In the genomic region with DNA sequence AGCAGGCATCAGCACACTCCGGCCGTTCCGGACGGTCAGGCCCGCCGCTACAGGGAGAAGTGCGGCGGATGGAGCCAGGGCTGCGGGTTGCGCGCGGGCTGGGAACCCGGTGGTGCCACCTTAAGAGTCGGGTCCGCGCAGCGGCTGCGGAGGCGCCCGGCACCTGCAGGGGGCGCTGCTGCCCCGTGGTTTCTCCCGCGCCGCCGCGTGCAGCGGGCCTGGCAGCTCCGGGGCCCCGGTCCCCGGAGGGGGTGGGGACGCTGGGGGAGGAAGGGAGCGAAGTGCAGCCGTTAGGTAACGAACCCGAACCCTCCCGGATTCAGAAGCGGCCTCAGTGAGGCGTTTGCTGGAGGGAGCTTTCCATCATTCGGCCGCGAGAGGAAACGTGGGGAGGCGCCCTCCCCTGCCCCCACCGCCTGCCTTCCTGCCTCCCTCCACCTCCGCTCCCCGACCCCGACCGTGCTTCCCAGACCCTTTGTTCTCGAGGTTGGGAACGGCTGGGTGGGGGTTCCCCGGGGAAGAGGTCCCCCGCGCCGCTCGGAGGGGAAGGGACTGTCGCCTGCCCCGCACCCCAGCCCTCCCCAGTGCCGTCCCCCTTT, we compare ENCODE assay signal across 8 cellular contexts. TPM values are rescaled to one million over a fixed set of nuclear protein-coding genes. Genes with fewer than 3 reads are reported as not detected.
A peak's percentile ranks its signal among the peaks of the same experiment; 100 is the strongest.
DNase-seq lines count a peak whose midpoint lies in the region; ATAC-seq and TF ChIP-seq lines count a peak whose summit lies in the region.

No MANE protein-coding gene starts in this region.

- H3K36me3 ChIP-seq in DND-41 (ENCODE audit: insufficient read depth, low read length): no peaks in the 10 kb centered on the region
- H3K36me3 ChIP-seq in HUES48 (ENCODE audit: control insufficient read depth, insufficient read depth, low read length): no peaks in the 10 kb centered on the region
- H3K36me3 ChIP-seq in neuron (ENCODE audit: insufficient read depth, low read length): no peaks in the 10 kb centered on the region
- H3K36me3 ChIP-seq in subcutaneous abdominal adipose tissue (ENCODE audit: control insufficient read depth in 5 of 5, insufficient read depth in 5 of 5, low read length in 5 of 5): no peaks in the 10 kb centered on the region

- H3K9ac ChIP-seq in DND-41 (ENCODE audit: low read depth, low read length) (peak overlapping the region; percentile 86), HUES48 (ENCODE audit: low read depth, low read length) (peak overlapping the region; percentile 37), subcutaneous abdominal adipose tissue (ENCODE audit: low read length in 5 of 5) (peak overlapping the region in 4 of 5 donors; percentile 57 to 79 (median 60))

- peak overlapping the region; percentile 88 for H3K27ac ChIP-seq in DND-41 (ENCODE audit: low read length)
- peak overlapping the region; percentile 98 for H3K27ac ChIP-seq in HUES48 (ENCODE audit: low read depth, low read length)
- H3K27ac ChIP-seq in foreskin keratinocyte: no peak overlapping the region
- H3K27ac ChIP-seq in subcutaneous abdominal adipose tissue (ENCODE audit: low read depth, low read length): peak overlapping the region; percentile 50

- ATAC-seq in DND-41 (ENCODE audit: insufficient read depth, low read depth) (peak; percentile 78), GM21390 (IDR thresholded peaks at IDR 0.05; ENCODE audit: unreplicated experiment) (peak; percentile 70), foreskin keratinocyte (peak; percentile 84)

- H3K4me3 ChIP-seq in DND-41 (ENCODE audit: low read depth in 1 of 2, low read length in 2 of 2): peak overlapping the region; percentile 71 to 77
- H3K4me3 ChIP-seq in HUES48 (ENCODE audit: low read depth, low read length): peak overlapping the region; percentile 85
- peak overlapping the region; percentile 97 for H3K4me3 ChIP-seq in neuron (ENCODE audit: low read length)
- peak overlapping the region; percentile 79 to 89 (median 82) for H3K4me3 ChIP-seq in subcutaneous abdominal adipose tissue (ENCODE audit: low read depth in 1 of 5, low read length in 5 of 5)

- peak; percentile 89 for DNase-seq in DND-41
- DNase-seq in RPMI7951 (ENCODE audit: low read depth): peak; percentile 80
- DNase-seq in activated gamma-delta T cell treated with Interleukin-2 at 50 U/mL for 16 hours: peak; percentile 81
- DNase-seq in foreskin keratinocyte: peak; percentile 56 to 79

- H3K4me1 ChIP-seq in DND-41 (ENCODE audit: insufficient read depth, low read length) (peaks cover 32% of the 10 kb centered on the region), HUES48 (ENCODE audit: control insufficient read depth, insufficient read depth, low read length) (peaks cover 36% of the 10 kb centered on the region), foreskin keratinocyte (no peaks in the 10 kb centered on the region), neuron (ENCODE audit: insufficient read depth, low read length) (peaks cover 35% of the 10 kb centered on the region), subcutaneous abdominal adipose tissue (ENCODE audit: control insufficient read depth in 5 of 5, insufficient read depth in 5 of 5, low read length in 5 of 5) (peaks cover 1 to 50% (median 33%) of the 10 kb centered on the region in 5 donors)

- 0 out of 2 replicates have a peak, but pooled peaks cover 5% of the 10 kb centered on the region for H4K20me1 ChIP-seq in DND-41 (ENCODE audit: insufficient read depth, low read length)

- TF ChIP-seq CTCF in DND-41 (IDR thresholded peaks at IDR 0.05; ENCODE audit: borderline replicate concordance, extremely low read depth, low read length, poor library complexity, severe bottlenecking) (peak; percentile 97), foreskin keratinocyte (conservative IDR thresholded peaks at IDR 0.05) (peak; percentile 99)

- H3K27me3 ChIP-seq in DND-41 (ENCODE audit: insufficient read depth, low read length, poor library complexity) (peaks cover 58% of the 10 kb centered on the region), HUES48 (ENCODE audit: control insufficient read depth, insufficient read depth, low read length) (peaks cover 33% of the 10 kb centered on the region), foreskin keratinocyte (peaks cover 2% of the 10 kb centered on the region), neuron (ENCODE audit: insufficient read depth, low read length) (no peaks in the 10 kb centered on the region), subcutaneous abdominal adipose tissue (ENCODE audit: control insufficient read depth in 5 of 5, insufficient read depth in 4 of 5, low read length in 5 of 5) (peaks cover 0 to 7% (median 0%) of the 10 kb centered on the region in 5 donors)

- H3K4me2 ChIP-seq in DND-41 (ENCODE audit: insufficient read depth, low read length): peak overlapping the region; percentile 98

- no peaks in the 10 kb centered on the region for H3K79me2 ChIP-seq in DND-41 (ENCODE audit: insufficient read depth, low read length)

- H2AFZ ChIP-seq in DND-41 (ENCODE audit: low read depth, low read length) (peak overlapping the region; percentile 100), neuron (ENCODE audit: low read depth, low read length) (peak overlapping the region; percentile 21)

- no peaks in the 10 kb centered on the region for H3K9me3 ChIP-seq in DND-41 (ENCODE audit: insufficient read depth, low read length, severe bottlenecking)
- H3K9me3 ChIP-seq in HUES48 (ENCODE audit: control insufficient read depth, insufficient read depth, low read length): no peaks in the 10 kb centered on the region
- no peaks in the 10 kb centered on the region for H3K9me3 ChIP-seq in neuron (ENCODE audit: low read length)
- H3K9me3 ChIP-seq in subcutaneous abdominal adipose tissue (ENCODE audit: control insufficient read depth in 5 of 5, low read length in 5 of 5): no peaks in the 10 kb centered on the region

RNA-seq across cellular contexts. Expression of a gene that starts 29.7 kb away (rescaled TPM):
- total RNA-seq in RPMI7951 (2014; rRNA removed; shearing (Covaris generic)): 0.48 and 0.88 TPM in 2 replicates
- 0.32 and 0.51 TPM in 2 replicates for total RNA-seq in foreskin keratinocyte
- polyA plus RNA-seq in foreskin keratinocyte: 0.04 and 0.13 TPM in 2 replicates

RNA-seq across cellular contexts. Expression of a gene that starts 38.2 kb away (rescaled TPM):
- total RNA-seq in RPMI7951 (2014; rRNA removed; shearing (Covaris generic)): 31.2 and 42.1 TPM in 2 replicates
- 32.6 and 35.2 TPM in 2 replicates for total RNA-seq in foreskin keratinocyte
- 10.6 and 13.1 TPM in 2 replicates for polyA plus RNA-seq in foreskin keratinocyte
